8 cellular contexts compared by ENCODE assay signal in the genomic region with DNA sequence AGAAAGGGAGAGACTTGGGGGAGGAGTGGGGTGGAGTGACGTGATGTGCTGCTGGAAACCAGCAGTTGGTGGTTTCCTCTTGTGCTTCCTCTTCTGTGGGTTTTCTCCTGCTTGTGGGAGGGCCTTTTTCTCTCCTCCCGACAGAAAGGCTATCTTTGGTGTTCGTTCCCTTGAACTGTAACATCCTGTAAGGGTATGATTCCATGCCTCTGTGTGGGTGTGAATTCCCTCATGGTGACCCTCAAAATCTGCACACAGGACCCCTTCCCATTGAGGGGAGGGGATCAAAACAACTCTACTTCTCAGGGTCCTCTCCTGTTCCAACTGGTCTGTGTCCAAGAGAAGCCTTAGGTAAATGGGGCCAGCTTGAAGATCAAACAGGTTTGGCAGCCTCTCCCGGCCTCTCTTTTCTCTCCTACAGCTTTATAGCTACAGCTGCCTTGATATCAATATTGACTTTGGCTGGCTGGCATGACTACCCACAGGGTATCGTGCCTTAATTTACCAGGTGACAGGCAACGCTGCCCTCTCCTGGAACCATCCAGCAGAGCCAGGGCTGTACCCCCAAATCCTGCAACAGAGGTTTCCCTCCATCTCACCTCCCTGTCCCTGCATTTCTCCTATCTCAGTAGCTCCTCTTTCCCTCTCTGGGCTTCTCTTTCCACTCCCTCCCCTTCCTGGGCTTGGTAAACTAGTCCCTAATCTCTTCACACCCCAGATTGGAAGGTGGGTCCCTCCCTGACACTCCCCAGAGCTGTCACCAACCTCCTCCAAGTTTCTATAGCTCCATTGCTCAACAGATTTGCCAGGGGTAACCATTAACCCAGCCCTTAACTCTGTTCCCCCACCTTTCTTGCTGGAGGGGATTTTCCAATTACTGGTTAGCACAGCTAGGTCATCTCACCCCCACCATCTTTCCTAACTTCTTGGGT. TPM values are rescaled to one million over a fixed set of nuclear protein-coding genes. Genes with fewer than 3 reads are reported as not detected.
A peak's percentile ranks its signal among the peaks of the same experiment; 100 is the strongest.
DNase-seq lines count a peak whose midpoint lies in the region; ATAC-seq, FAIRE-seq and TF ChIP-seq lines count a peak whose summit lies in the region.

No MANE protein-coding gene starts in this region.

- no peaks in the 10 kb centered on the region for H3K27me3 ChIP-seq in bronchial epithelial cell (ENCODE audit: control insufficient read depth, insufficient read depth, low read length)
- H3K27me3 ChIP-seq in HepG2 (ENCODE audit: control insufficient read depth in 1 of 2, insufficient read depth in 2 of 2, low read length in 2 of 2), result no peaks in the 10 kb centered on the region; a peak in 1 of 5 replicates

- TF ChIP-seq RAD21 in HepG2 (CRISPR knock-in tag; IDR thresholded peaks at IDR 0.05), result peak; percentile 38; the same call in 1 of the 2 replicates

- TF ChIP-seq EP300 in HepG2 (IDR thresholded peaks at IDR 0.05; ENCODE audit: low read depth in 2 of 2, low read length in 2 of 2), result peak in 1 of 2 experiments; percentile 90; a peak in 2 of 4 replicates
- TF ChIP-seq EP300 in HepG2 (CRISPR knock-in tag; IDR thresholded peaks at IDR 0.05; ENCODE audit: borderline replicate concordance), result peak; percentile 82; the same call in 1 of the 2 replicates

- CTCF ChIA-PET in HepG2 (lab: Yijun Ruan, JAX; ENCODE audit: low intra/inter-chr PET ratio, low total read pairs), result interaction anchor here (1.7 kb wide), 1 partner anchor 9 kb away, joined by 4 read pairs; a partner anchor contains a TSS

- H3K9me3 ChIP-seq in HepG2 (ENCODE audit: low read length), result no peaks in the 10 kb centered on the region

- peak in 1 of 2 experiments; percentile 80; a peak in 2 of 4 replicates for TF ChIP-seq POLR2A in HepG2 (IDR thresholded peaks at IDR 0.05; ENCODE audit: insufficient read depth in 1 of 2, low read depth in 2 of 2, low read length in 2 of 2)

- H3K4me1 ChIP-seq in HepG2 (ENCODE audit: insufficient read depth, low read length), result peaks cover 57% of the 10 kb centered on the region

- H3K9ac ChIP-seq in HepG2 (ENCODE audit: insufficient read depth, low read depth, low read length), result peak overlapping the region; percentile 98

- H3K4me3 ChIP-seq in bronchial epithelial cell (ENCODE audit: low read depth, low read length), result no peak overlapping the region
- peak overlapping the region; percentile 48 to 92 (median 92) for H3K4me3 ChIP-seq in HepG2 (replicated peaks in 1 of 3; ENCODE audit: insufficient read depth in 1 of 3, low read depth in 2 of 3, low read length in 3 of 3)

- peak overlapping the region; percentile 99 for H3K27ac ChIP-seq in HepG2 (ENCODE audit: extremely low read length, insufficient read depth, low read length)

- WGBS in HepG2 (ENCODE audit: low lambda C conversion rate), result 1% methylated on average over 6 of the region's 6 CpGs

- peaks cover 37% of the 10 kb centered on the region for H3K79me2 ChIP-seq in HepG2 (ENCODE audit: insufficient read depth, low read length)

- peaks cover 16% of the 10 kb centered on the region; the same call in 1 of the 2 replicates for H4K20me1 ChIP-seq in HepG2 (ENCODE audit: insufficient read depth, low read length)

- in situ Hi-C loops in HepG2 (cut with HindIII; ENCODE audit: extremely low pct_ligation_motif_present, low pct_unique_long_range_greater_than_20kb), result no loop called here

- peaks cover 12% of the 10 kb centered on the region for H3K36me3 ChIP-seq in bronchial epithelial cell (ENCODE audit: control insufficient read depth, insufficient read depth, low read length)
- H3K36me3 ChIP-seq in HepG2 (replicated peaks in 1 of 2; ENCODE audit: control insufficient read depth in 1 of 2, insufficient read depth in 2 of 2, low read length in 2 of 2), result peaks cover 6 to 21% of the 10 kb centered on the region in 2 experiments

- ATAC-seq in HepG2, result peak; percentile 25
- no peak for ATAC-seq in HG03108 (IDR thresholded peaks at IDR 0.05; ENCODE audit: unreplicated experiment)

- DNase-seq in NCI-H1436 (lab: John Stamatoyannopoulos, UW), result peak; percentile 31
- DNase-seq in NCI-H1436 treated with DMSO at 0.1 percent for 48 hours (lab: John Stamatoyannopoulos, UW), result no peak
- peak; percentile 98 for DNase-seq in MV-4-11 (lab: John Stamatoyannopoulos, UW)
- peak in 4 of 5 experiments; percentile 30 to 95 (median 70) for DNase-seq in T-helper 2 cell
- DNase-seq in bronchial epithelial cell (ENCODE audit: low read depth), result peak; percentile 77
- peak; percentile 97 for DNase-seq in HepG2 (ENCODE audit: low spot score)
- DNase-seq in stimulated activated CD8-positive, alpha-beta memory T cell treated with anti-CD3 and anti-CD28 coated beads, Interleukin-15, amount 100 ng/mL, for 4 hours (ENCODE audit: low read depth in 2 of 2), result peak; percentile 28 to 52

- peak overlapping the region; percentile 98 for H3K4me2 ChIP-seq in HepG2 (ENCODE audit: low read depth, low read length)

- H2AFZ ChIP-seq in HepG2 (ENCODE audit: low read length), result no peak overlapping the region

- POLR2A ChIA-PET in HepG2 (lab: Yijun Ruan, JAX), result interaction anchor here (0.8 to 11.3 kb wide), 59 partner anchors 9 to 1233 kb away, joined by 3 to 279 read pairs (median 9); a partner anchor contains a TSS

- BruUV-seq in HepG2 (replicated peaks; lab: Mats Ljungman, UMichigan), result TSS peak; percentile 60

- FAIRE-seq in bronchial epithelial cell (lab: Jason Lieb, UNC) (no peak), HepG2 (lab: Jason Lieb, UNC) (peak; percentile 98)

- TF ChIP-seq CTCF in bronchial epithelial cell (IDR thresholded peaks at IDR 0.05; ENCODE audit: insufficient read depth, low read length, severe bottlenecking) (peak; percentile 34), HepG2 (CRISPR knock-in tag; IDR thresholded peaks at IDR 0.05) (peak; percentile 44)

- intact Hi-C loops in HepG2 (cut with micrococcal nuclease; ENCODE audit: unreplicated experiment), result loop anchor here (2.0 to 5.0 kb wide), 3 partner anchors 36 to 96 kb away; a partner anchor contains a TSS

RNA-seq across cellular contexts. Expression of a gene that starts 1.5 kb away (rescaled TPM):
- 3.4 and 4.0 TPM in 2 replicates for total RNA-seq in bronchial epithelial cell
- 2.5 and 10.2 TPM in 2 replicates for total RNA-seq in HepG2 (2016; rRNA removed; fragmentation: Illumina TruSeq; extraction: Trizol)
- total RNA-seq in HepG2 (2016; cell fraction: cytosol; rRNA removed; fragmentation: Illumina TruSeq; extraction: Trizol; ENCODE audit: low read depth), result 6.2 and 9.7 TPM in 2 replicates
- 3.6 and 10.0 TPM in 2 replicates for total RNA-seq in HepG2 (2016; cell fraction: insoluble cytoplasmic fraction; rRNA removed; fragmentation: Illumina TruSeq; extraction: Trizol)
- 3.8 and 4.3 TPM in 2 replicates for total RNA-seq in HepG2 (2016; cell fraction: membrane; rRNA removed; fragmentation: Illumina TruSeq; extraction: Trizol)
- 23.2 and 28.8 TPM in 2 replicates for total RNA-seq in HepG2 (2016; cell fraction: nucleus; rRNA removed; fragmentation: Illumina TruSeq; extraction: Trizol)
- polyA plus RNA-seq in HepG2 (2011; rRNA removed), result 28.3 and 38.7 TPM in 2 replicates
- polyA plus RNA-seq in HepG2 (2011; cell fraction: cytosol; rRNA removed), result 6.2 and 7.0 TPM in 2 replicates
- 221 and 280 TPM in 2 replicates for polyA plus RNA-seq in HepG2 (2011; cell fraction: nucleus; rRNA removed)
- 18.8 and 19.5 TPM in 2 replicates for polyA plus RNA-seq in HepG2 (2012)
- polyA plus RNA-seq in HepG2 (2016; cell fraction: cytosol; fragmentation: Illumina TruSeq; extraction: Trizol; ENCODE audit: low read depth), result 0.90 and 1.3 TPM in 2 replicates
- 2.9 and 3.2 TPM in 2 replicates for polyA plus RNA-seq in HepG2 (2016; cell fraction: insoluble cytoplasmic fraction; fragmentation: Illumina TruSeq; extraction: Trizol; ENCODE audit: low read depth)
- polyA plus RNA-seq in HepG2 (2016; cell fraction: membrane; fragmentation: Illumina TruSeq; extraction: Trizol; ENCODE audit: low read depth), result 1.5 and 2.2 TPM in 2 replicates
- polyA plus RNA-seq in HepG2 (2016; cell fraction: nucleus; fragmentation: Illumina TruSeq; extraction: Trizol; ENCODE audit: insufficient read depth, low read depth), result 76.6 and 77.9 TPM in 2 replicates
- polyA minus RNA-seq in HepG2 (2011; rRNA and poly(A)+ RNA removed; ENCODE audit: low replicate concordance), result 32.0 and 34.5 TPM in 2 replicates
- 3.9 and 5.5 TPM in 2 replicates for polyA minus RNA-seq in HepG2 (2011; cell fraction: cytosol; rRNA and poly(A)+ RNA removed)
- 84.3 and 91.3 TPM in 2 replicates for polyA minus RNA-seq in HepG2 (2011; cell fraction: nucleus; rRNA and poly(A)+ RNA removed)

RNA-seq across cellular contexts. Expression of a gene that starts 2.0 kb away (rescaled TPM):
- 480 and 574 TPM in 2 replicates for total RNA-seq in bronchial epithelial cell
- 445 and 602 TPM in 2 replicates for total RNA-seq in HepG2 (2016; rRNA removed; fragmentation: Illumina TruSeq; extraction: Trizol)
- 267 and 295 TPM in 2 replicates for total RNA-seq in HepG2 (2016; cell fraction: cytosol; rRNA removed; fragmentation: Illumina TruSeq; extraction: Trizol; ENCODE audit: low read depth)
- total RNA-seq in HepG2 (2016; cell fraction: insoluble cytoplasmic fraction; rRNA removed; fragmentation: Illumina TruSeq; extraction: Trizol), result 442 and 617 TPM in 2 replicates
- total RNA-seq in HepG2 (2016; cell fraction: membrane; rRNA removed; fragmentation: Illumina TruSeq; extraction: Trizol), result 333 and 368 TPM in 2 replicates
- 383 and 410 TPM in 2 replicates for total RNA-seq in HepG2 (2016; cell fraction: nucleus; rRNA removed; fragmentation: Illumina TruSeq; extraction: Trizol)
- 891 and 997 TPM in 2 replicates for polyA plus RNA-seq in HepG2 (2011; rRNA removed)
- polyA plus RNA-seq in HepG2 (2011; cell fraction: cytosol; rRNA removed), result 1,063 and 1,114 TPM in 2 replicates
- polyA plus RNA-seq in HepG2 (2011; cell fraction: nucleus; rRNA removed), result 243 and 309 TPM in 2 replicates
- 684 and 693 TPM in 2 replicates for polyA plus RNA-seq in HepG2 (2012)
- polyA plus RNA-seq in HepG2 (2016; cell fraction: cytosol; fragmentation: Illumina TruSeq; extraction: Trizol; ENCODE audit: low read depth), result 249 and 300 TPM in 2 replicates
- polyA plus RNA-seq in HepG2 (2016; cell fraction: insoluble cytoplasmic fraction; fragmentation: Illumina TruSeq; extraction: Trizol; ENCODE audit: low read depth), result 415 and 433 TPM in 2 replicates
- 263 and 301 TPM in 2 replicates for polyA plus RNA-seq in HepG2 (2016; cell fraction: membrane; fragmentation: Illumina TruSeq; extraction: Trizol; ENCODE audit: low read depth)
- 609 and 612 TPM in 2 replicates for polyA plus RNA-seq in HepG2 (2016; cell fraction: nucleus; fragmentation: Illumina TruSeq; extraction: Trizol; ENCODE audit: insufficient read depth, low read depth)
- polyA minus RNA-seq in HepG2 (2011; rRNA and poly(A)+ RNA removed; ENCODE audit: low replicate concordance), result 509 and 745 TPM in 2 replicates
- polyA minus RNA-seq in HepG2 (2011; cell fraction: cytosol; rRNA and poly(A)+ RNA removed), result 299 and 375 TPM in 2 replicates
- polyA minus RNA-seq in HepG2 (2011; cell fraction: nucleus; rRNA and poly(A)+ RNA removed), result 119 and 176 TPM in 2 replicates

RNA-seq across cellular contexts. Expression of a gene that starts 9.2 kb away (rescaled TPM):
- total RNA-seq in bronchial epithelial cell (14.5 and 19.5 TPM in 2 replicates), HepG2 (2016; rRNA removed; fragmentation: Illumina TruSeq; extraction: Trizol) (14.4 and 16.4 TPM in 2 replicates)
- 8.5 and 10.3 TPM in 2 replicates for total RNA-seq in HepG2 (2016; cell fraction: cytosol; rRNA removed; fragmentation: Illumina TruSeq; extraction: Trizol; ENCODE audit: low read depth)
- 14.2 and 17.0 TPM in 2 replicates for total RNA-seq in HepG2 (2016; cell fraction: insoluble cytoplasmic fraction; rRNA removed; fragmentation: Illumina TruSeq; extraction: Trizol)
- 10.5 and 14.6 TPM in 2 replicates for total RNA-seq in HepG2 (2016; cell fraction: membrane; rRNA removed; fragmentation: Illumina TruSeq; extraction: Trizol)
- total RNA-seq in HepG2 (2016; cell fraction: nucleus; rRNA removed; fragmentation: Illumina TruSeq; extraction: Trizol), result 6.9 and 9.4 TPM in 2 replicates
- 21.1 and 21.9 TPM in 2 replicates for polyA plus RNA-seq in HepG2 (2011; rRNA removed)
- polyA plus RNA-seq in HepG2 (2011; cell fraction: cytosol; rRNA removed), result 17.3 and 27.4 TPM in 2 replicates
- polyA plus RNA-seq in HepG2 (2011; cell fraction: nucleus; rRNA removed), result 76.2 and 86.7 TPM in 2 replicates
- polyA plus RNA-seq in HepG2 (2012), result 12.9 and 21.1 TPM in 2 replicates
- polyA plus RNA-seq in HepG2 (2016; cell fraction: cytosol; fragmentation: Illumina TruSeq; extraction: Trizol; ENCODE audit: low read depth), result 7.1 and 9.5 TPM in 2 replicates
- 12.9 and 17.0 TPM in 2 replicates for polyA plus RNA-seq in HepG2 (2016; cell fraction: insoluble cytoplasmic fraction; fragmentation: Illumina TruSeq; extraction: Trizol; ENCODE audit: low read depth)
- polyA plus RNA-seq in HepG2 (2016; cell fraction: membrane; fragmentation: Illumina TruSeq; extraction: Trizol; ENCODE audit: low read depth), result 9.7 and 13.0 TPM in 2 replicates
- polyA plus RNA-seq in HepG2 (2016; cell fraction: nucleus; fragmentation: Illumina TruSeq; extraction: Trizol; ENCODE audit: insufficient read depth, low read depth), result 21.1 and 21.5 TPM in 2 replicates
- 8.4 and 17.2 TPM in 2 replicates for polyA minus RNA-seq in HepG2 (2011; rRNA and poly(A)+ RNA removed; ENCODE audit: low replicate concordance)
- polyA minus RNA-seq in HepG2 (2011; cell fraction: cytosol; rRNA and poly(A)+ RNA removed), result 5.3 and 6.9 TPM in 2 replicates
- 10.2 and 10.7 TPM in 2 replicates for polyA minus RNA-seq in HepG2 (2011; cell fraction: nucleus; rRNA and poly(A)+ RNA removed)

RNA-seq across cellular contexts. Expression of a gene that starts 15.1 kb away (rescaled TPM):
- total RNA-seq in bronchial epithelial cell (under 0.01 TPM in 1 of 2 replicates, not detected in the other), HepG2 (2016; rRNA removed; fragmentation: Illumina TruSeq; extraction: Trizol) (not detected in 2 replicates)
- total RNA-seq in HepG2 (2016; cell fraction: cytosol; rRNA removed; fragmentation: Illumina TruSeq; extraction: Trizol; ENCODE audit: low read depth), result not detected in 2 replicates
- total RNA-seq in HepG2 (2016; cell fraction: insoluble cytoplasmic fraction; rRNA removed; fragmentation: Illumina TruSeq; extraction: Trizol), result not detected in 2 replicates
- not detected in 2 replicates for total RNA-seq in HepG2 (2016; cell fraction: membrane; rRNA removed; fragmentation: Illumina TruSeq; extraction: Trizol)
- not detected in 2 replicates for total RNA-seq in HepG2 (2016; cell fraction: nucleus; rRNA removed; fragmentation: Illumina TruSeq; extraction: Trizol)
- not detected in 2 replicates for polyA plus RNA-seq in HepG2 (2011; rRNA removed)
- polyA plus RNA-seq in HepG2 (2011; cell fraction: cytosol; rRNA removed), result not detected in 2 replicates
- polyA plus RNA-seq in HepG2 (2011; cell fraction: nucleus; rRNA removed), result not detected in 2 replicates
- polyA plus RNA-seq in HepG2 (2012), result 0.08 and 0.15 TPM in 2 replicates
- polyA plus RNA-seq in HepG2 (2016; cell fraction: cytosol; fragmentation: Illumina TruSeq; extraction: Trizol; ENCODE audit: low read depth), result not detected in 2 replicates
- polyA plus RNA-seq in HepG2 (2016; cell fraction: insoluble cytoplasmic fraction; fragmentation: Illumina TruSeq; extraction: Trizol; ENCODE audit: low read depth), result not detected in 2 replicates
- not detected in 2 replicates for polyA plus RNA-seq in HepG2 (2016; cell fraction: membrane; fragmentation: Illumina TruSeq; extraction: Trizol; ENCODE audit: low read depth)
- not detected in 2 replicates for polyA plus RNA-seq in HepG2 (2016; cell fraction: nucleus; fragmentation: Illumina TruSeq; extraction: Trizol; ENCODE audit: insufficient read depth, low read depth)
- not detected in 2 replicates for polyA minus RNA-seq in HepG2 (2011; rRNA and poly(A)+ RNA removed; ENCODE audit: low replicate concordance)
- polyA minus RNA-seq in HepG2 (2011; cell fraction: cytosol; rRNA and poly(A)+ RNA removed), result not detected in 2 replicates
- not detected in 2 replicates for polyA minus RNA-seq in HepG2 (2011; cell fraction: nucleus; rRNA and poly(A)+ RNA removed)

RNA-seq across cellular contexts. Expression of a gene that starts 16.8 kb away (rescaled TPM):
- total RNA-seq in bronchial epithelial cell (0.38 TPM in 1 of 2 replicates, not detected in the other), HepG2 (2016; rRNA removed; fragmentation: Illumina TruSeq; extraction: Trizol) (not detected in 2 replicates)
- total RNA-seq in HepG2 (2016; cell fraction: cytosol; rRNA removed; fragmentation: Illumina TruSeq; extraction: Trizol; ENCODE audit: low read depth), result not detected in 2 replicates
- total RNA-seq in HepG2 (2016; cell fraction: insoluble cytoplasmic fraction; rRNA removed; fragmentation: Illumina TruSeq; extraction: Trizol), result not detected in 2 replicates
- not detected in 2 replicates for total RNA-seq in HepG2 (2016; cell fraction: membrane; rRNA removed; fragmentation: Illumina TruSeq; extraction: Trizol)
- total RNA-seq in HepG2 (2016; cell fraction: nucleus; rRNA removed; fragmentation: Illumina TruSeq; extraction: Trizol), result not detected in 2 replicates
- polyA plus RNA-seq in HepG2 (2011; rRNA removed), result 0.15 and 0.21 TPM in 2 replicates
- 0.13 TPM in 1 of 2 replicates, not detected in the other for polyA plus RNA-seq in HepG2 (2011; cell fraction: cytosol; rRNA removed)
- polyA plus RNA-seq in HepG2 (2011; cell fraction: nucleus; rRNA removed), result 0.42 and 0.76 TPM in 2 replicates
- 0.31 TPM in 1 of 2 replicates, not detected in the other for polyA plus RNA-seq in HepG2 (2012)
- not detected in 2 replicates for polyA plus RNA-seq in HepG2 (2016; cell fraction: cytosol; fragmentation: Illumina TruSeq; extraction: Trizol; ENCODE audit: low read depth)
- polyA plus RNA-seq in HepG2 (2016; cell fraction: insoluble cytoplasmic fraction; fragmentation: Illumina TruSeq; extraction: Trizol; ENCODE audit: low read depth), result not detected in 2 replicates
- polyA plus RNA-seq in HepG2 (2016; cell fraction: membrane; fragmentation: Illumina TruSeq; extraction: Trizol; ENCODE audit: low read depth), result not detected in 2 replicates
- polyA plus RNA-seq in HepG2 (2016; cell fraction: nucleus; fragmentation: Illumina TruSeq; extraction: Trizol; ENCODE audit: insufficient read depth, low read depth), result 0.72 TPM in 1 of 2 replicates, not detected in the other
- polyA minus RNA-seq in HepG2 (2011; rRNA and poly(A)+ RNA removed; ENCODE audit: low replicate concordance), result 0.28 TPM in 1 of 2 replicates, not detected in the other
- not detected in 2 replicates for polyA minus RNA-seq in HepG2 (2011; cell fraction: cytosol; rRNA and poly(A)+ RNA removed)
- not detected in 2 replicates for polyA minus RNA-seq in HepG2 (2011; cell fraction: nucleus; rRNA and poly(A)+ RNA removed)
